18 cellular contexts compared by ENCODE assay signal in the genomic region with DNA sequence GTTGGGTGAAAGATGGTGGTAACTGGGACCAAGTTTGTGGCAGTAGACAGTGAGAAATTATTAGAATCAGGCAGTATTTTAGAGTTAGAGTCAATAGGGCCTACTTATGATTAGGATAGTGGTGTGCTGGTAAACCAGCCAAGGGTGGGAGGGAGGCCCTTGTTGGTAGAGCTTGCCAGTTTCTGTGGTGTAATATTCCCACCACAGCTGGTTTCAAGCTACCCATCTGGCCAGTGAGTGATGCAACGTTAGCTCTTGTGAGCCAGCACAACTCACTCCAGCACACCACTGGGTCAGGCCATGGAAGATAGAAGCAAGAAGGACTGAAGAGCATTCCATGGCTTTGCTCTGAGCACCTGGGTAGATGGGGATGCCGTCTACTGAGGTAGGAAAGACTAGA. TPM values are rescaled to one million over a fixed set of nuclear protein-coding genes. Genes with fewer than 3 reads are reported as not detected.
DNase-seq lines count a peak whose midpoint lies in the region; ATAC-seq, FAIRE-seq and TF ChIP-seq lines count a peak whose summit lies in the region.
"Had no signal": no experiment of that assay in that cellular context is flagged by ENCODE, and none has a peak within 500 bp of the region (broad histone marks: within the 10 kb centered on the region; RNA-seq: fewer than 3 reads in every experiment).

No MANE protein-coding gene starts in this region.

- peaks cover 35 to 49% (median 41%) of the 10 kb centered on the region in 4 donors for H3K4me1 Mint-ChIP-seq in CD4-positive, alpha-beta memory T cell
- peaks cover 30% of the 10 kb centered on the region for H3K4me1 Mint-ChIP-seq in activated T-cell treated with anti-CD3 and anti-CD28 coated beads, Interleukin-2, amount 50 U/mL, for 24 hours (ENCODE audit: low read depth)

- POLR2A ChIA-PET in CD4-positive, alpha-beta memory T cell (lab: Charles Lee; ENCODE audit: partially characterized antibody): interaction anchor here (1.1 to 5.5 kb wide), 5 partner anchors 10 to 52 kb away, joined by 3 to 26 read pairs (median 8); no protein-coding TSS in a partner anchor
- POLR2A ChIA-PET in K562 (lab: Yijun Ruan, JAX): interaction anchor here (1.2 to 2.1 kb wide), 2 partner anchors 11 to 36 kb away, joined by 3 to 6 read pairs; no protein-coding TSS in a partner anchor

- peak overlapping the region; percentile 73 to 94 (median 83) for H3K27ac Mint-ChIP-seq in CD4-positive, alpha-beta memory T cell
- H3K27ac Mint-ChIP-seq in activated T-cell treated with anti-CD3 and anti-CD28 coated beads, Interleukin-2, amount 50 U/mL, for 24 hours: no peak overlapping the region
- H3K27ac Mint-ChIP-seq: activated naive CD4-positive, alpha-beta T cell treated with anti-CD3 and anti-CD28 coated beads, Interleukin-2, amount 50 U/mL, for 24 hours had no signal

- DNase-seq in CD4-positive, alpha-beta memory T cell: no peak
- DNase-seq in M059J (ENCODE audit: low read depth): peak; percentile 4
- DNase-seq in K562 (ENCODE audit: extremely low read depth in 1 of 4, low spot score in 3 of 4): no peak
- DNase-seq in activated T-cell treated with anti-CD3 and anti-CD28 coated beads, Interleukin-2, amount 50 U/mL, for 24 hours: no peak
- DNase-seq in activated CD8-positive, alpha-beta memory T cell treated with anti-CD3 and anti-CD28 coated beads, Interleukin-2, amount 50 U/mL, for 4 hours: no peak
- DNase-seq: cerebellar nuclear complex, GDM1, IMR-90, kidney glomerular epithelial cell, NCI-H187, NCI-H774, SHP77 treated with DMSO at 0.1 percent for 48 hours, upper lobe of left lung had no signal

- H3K27ac ChIP-seq in CD4-positive, alpha-beta memory T cell (ENCODE audit: low read depth, low read length): no peak overlapping the region
- H3K27ac ChIP-seq in K562 (ENCODE audit: extremely low read depth, low read depth, low read length) (no peak overlapping the region), liver (ENCODE audit: low read depth in 1 of 2, low read length in 2 of 2) (no peak overlapping the region)
- H3K27ac ChIP-seq: upper lobe of left lung had no signal

- no peak overlapping the region for H2AFZ ChIP-seq in K562 (ENCODE audit: low read depth, low read length)

- H3K79me2 ChIP-seq in K562 (ENCODE audit: control insufficient read depth, insufficient read depth, low read length): no peaks in the 10 kb centered on the region

- CTCF ChIA-PET in CD4-positive, alpha-beta memory T cell (lab: Charles Lee; ENCODE audit: partially characterized antibody): interaction anchor here (0.9 to 3.2 kb wide), 6 partner anchors 23 to 130 kb away, joined by 3 to 23 read pairs (median 6); no protein-coding TSS in a partner anchor
- CTCF ChIA-PET in K562 (lab: Yijun Ruan, JAX; ENCODE audit: low intra/inter-chr PET ratio): no interaction called here

- peak overlapping the region in 7 of 8 donors; percentile 73 to 90 (median 84) for H3K4me3 Mint-ChIP-seq in CD4-positive, alpha-beta memory T cell
- H3K4me3 Mint-ChIP-seq in activated T-cell treated with anti-CD3 and anti-CD28 coated beads, Interleukin-2, amount 50 U/mL, for 24 hours: no peak overlapping the region
- H3K4me3 Mint-ChIP-seq: activated naive CD4-positive, alpha-beta T cell treated with anti-CD3 and anti-CD28 coated beads, Interleukin-2, amount 50 U/mL, for 24 hours had no signal

- H3K4me3 ChIP-seq in CD4-positive, alpha-beta memory T cell (ENCODE audit: low read length in 2 of 2): no peak overlapping the region
- H3K4me3 ChIP-seq in K562 (no peak overlapping the region), liver (ENCODE audit: low read depth in 1 of 3, low read length in 3 of 3) (no peak overlapping the region)
- H3K4me3 ChIP-seq: upper lobe of left lung had no signal

- TF ChIP-seq EP300 in K562 (IDR thresholded peaks at IDR 0.05; ENCODE audit: low read length): no peak

- TF ChIP-seq CTCF in K562 (IDR thresholded peaks at IDR 0.05 in 2 of 3, conservative IDR thresholded peaks at IDR 0.05 in 1 of 3; ENCODE audit: insufficient read depth in 2 of 3, low read depth in 1 of 3, low read length in 3 of 3) (no peak), liver (IDR thresholded peaks at IDR 0.05; ENCODE audit: low read depth, low read length, missing input control) (no peak)

- no peak overlapping the region for H3K4me2 ChIP-seq in K562 (ENCODE audit: insufficient read depth, low read length)

- H4K20me1 ChIP-seq in K562 (replicated peaks; ENCODE audit: control insufficient read depth, insufficient read depth, low read length): no peaks in the 10 kb centered on the region

- H3K9me3 Mint-ChIP-seq in CD4-positive, alpha-beta memory T cell: no peaks in the 10 kb centered on the region
- H3K9me3 Mint-ChIP-seq in activated T-cell treated with anti-CD3 and anti-CD28 coated beads, Interleukin-2, amount 50 U/mL, for 24 hours: no peaks in the 10 kb centered on the region
- H3K9me3 Mint-ChIP-seq: activated naive CD4-positive, alpha-beta T cell treated with anti-CD3 and anti-CD28 coated beads, Interleukin-2, amount 50 U/mL, for 24 hours had no signal

- H3K36me3 ChIP-seq in CD4-positive, alpha-beta memory T cell (ENCODE audit: insufficient read depth, low read length): no peaks in the 10 kb centered on the region
- H3K36me3 ChIP-seq in K562 (ENCODE audit: control insufficient read depth, insufficient read depth, low read length): no peaks in the 10 kb centered on the region
- peaks cover 0 to 2% (median 0%) of the 10 kb centered on the region in 4 donors for H3K36me3 ChIP-seq in liver (ENCODE audit: control insufficient read depth in 4 of 4, insufficient read depth in 3 of 4, low read depth in 1 of 4, low read length in 3 of 4)
- H3K36me3 ChIP-seq: upper lobe of left lung had no signal

- H3K4me1 ChIP-seq in CD4-positive, alpha-beta memory T cell (ENCODE audit: insufficient read depth, low read length): peaks cover 38% of the 10 kb centered on the region
- H3K4me1 ChIP-seq in K562 (replicated peaks in 1 of 2; ENCODE audit: control insufficient read depth in 2 of 2, insufficient read depth in 2 of 2, low read length in 2 of 2): no peaks in the 10 kb centered on the region
- H3K4me1 ChIP-seq in liver (ENCODE audit: control insufficient read depth in 4 of 4, insufficient read depth in 4 of 4, low read length in 3 of 4): peaks cover 4 to 27% (median 11%) of the 10 kb centered on the region in 4 donors
- H3K4me1 ChIP-seq: upper lobe of left lung had no signal

- no peaks in the 10 kb centered on the region for H3K27me3 ChIP-seq in CD4-positive, alpha-beta memory T cell (ENCODE audit: insufficient read depth, low read length)
- H3K27me3 ChIP-seq in K562 (ENCODE audit: control insufficient read depth in 2 of 2, insufficient read depth in 2 of 2, low read length in 2 of 2) (peaks cover 0 to 19% of the 10 kb centered on the region in 2 experiments; a peak in 4 of 5 replicates), liver (ENCODE audit: control insufficient read depth in 4 of 4, insufficient read depth in 4 of 4, low read length in 3 of 4) (no peaks in the 10 kb centered on the region)
- H3K27me3 ChIP-seq: upper lobe of left lung had no signal

- in situ Hi-C loops in K562 (cut with MboI): no loop called here

- 0% methylated on average over 2 of the region's 2 CpGs for WGBS in K562 (ENCODE audit: insufficient coverage, low coverage, missing lambda C conversion rate)
- 62% methylated on average over 2 of the region's 2 CpGs for WGBS in liver

- ATAC-seq in K562 (no peak), GM19467 (IDR thresholded peaks at IDR 0.05; ENCODE audit: unreplicated experiment) (no peak)

- H3K9ac ChIP-seq in K562 (ENCODE audit: insufficient read depth in 1 of 2, low read depth in 2 of 2, low read length in 2 of 2) (no peak overlapping the region), liver (ENCODE audit: low read depth in 1 of 2, low read length in 2 of 2) (no peak overlapping the region)

- intact Hi-C loops in CD4-positive, alpha-beta memory T cell (cut with micrococcal nuclease): loop anchor here (5.0 kb wide), 2 partner anchors 36 to 51 kb away; no protein-coding TSS in a partner anchor
- intact Hi-C loops in K562 (cut with micrococcal nuclease): no loop called here

- FAIRE-seq in K562 (lab: Jason Lieb, UNC): no peak
- FAIRE-seq: TTC549 had no signal

- peaks cover 0 to 1% of the 10 kb centered on the region in 2 donors for H3K36me3 Mint-ChIP-seq in CD4-positive, alpha-beta memory T cell
- no peaks in the 10 kb centered on the region for H3K36me3 Mint-ChIP-seq in activated T-cell treated with anti-CD3 and anti-CD28 coated beads, Interleukin-2, amount 50 U/mL, for 24 hours (ENCODE audit: low read depth)
- H3K36me3 Mint-ChIP-seq: activated naive CD4-positive, alpha-beta T cell treated with anti-CD3 and anti-CD28 coated beads, Interleukin-2, amount 50 U/mL, for 24 hours; CD14-positive monocyte had no signal

- no peaks in the 10 kb centered on the region for H3K9me3 ChIP-seq in CD4-positive, alpha-beta memory T cell (ENCODE audit: control insufficient read depth in 1 of 2, low read length in 2 of 2)
- H3K9me3 ChIP-seq in K562 (replicated peaks; ENCODE audit: control insufficient read depth, insufficient read depth, low read depth, low read length) (no peaks in the 10 kb centered on the region), liver (ENCODE audit: control insufficient read depth in 4 of 4, low read length in 3 of 4) (no peaks in the 10 kb centered on the region)
- H3K9me3 ChIP-seq: upper lobe of left lung had no signal

- BruUV-seq in K562 (replicated peaks; lab: Mats Ljungman, UMichigan): no TSS peak

- H3K27me3 Mint-ChIP-seq in CD4-positive, alpha-beta memory T cell: no peaks in the 10 kb centered on the region
- H3K27me3 Mint-ChIP-seq in activated T-cell treated with anti-CD3 and anti-CD28 coated beads, Interleukin-2, amount 50 U/mL, for 24 hours: no peaks in the 10 kb centered on the region

- TF ChIP-seq RAD21 in K562 (CRISPR knock-in tag; conservative IDR thresholded peaks at IDR 0.05 in 1 of 2, IDR thresholded peaks at IDR 0.05 in 1 of 2) (no peak), liver (IDR thresholded peaks at IDR 0.05) (no peak)

- no peaks in the 10 kb centered on the region for H3K9me1 ChIP-seq in K562 (ENCODE audit: control insufficient read depth, insufficient read depth, low read length)

- TF ChIP-seq POLR2A in K562 (conservative IDR thresholded peaks at IDR 0.05): no peak

RNA-seq across cellular contexts. Expression of gene GNAO1, which starts 34.9 kb away (rescaled TPM):
- 10 to 100 TPM; 10.5 to 10.8 TPM for total RNA-seq in CD4-positive, alpha-beta memory T cell
- 1 to 10 TPM in 1 of 2 donors, not detected in 1; 1.5 TPM for polyA plus RNA-seq in CD4-positive, alpha-beta memory T cell
- total RNA-seq in M059J (2014; rRNA removed; shearing (Covaris generic)): 3.2 and 10.9 TPM in 2 replicates
- 0.14 and 0.28 TPM in 2 replicates for total RNA-seq in K562 (2011; cell fraction: chromatin; rRNA removed; ENCODE audit: low replicate concordance)
- 0.17 and 0.26 TPM in 2 replicates for total RNA-seq in K562 (2011; cell fraction: nucleolus; rRNA removed)
- total RNA-seq in K562 (2011; cell fraction: nucleoplasm; rRNA removed): 0.66 TPM in 1 of 2 replicates, not detected in the other
- 0.33 TPM in 1 of 2 replicates, not detected in the other for total RNA-seq in K562 (2014; rRNA removed)
- total RNA-seq in K562 (2014; rRNA removed; fragmentation: Illumina TruSeq; extraction: Trizol): not detected in 2 replicates
- not detected in 2 replicates for total RNA-seq in K562 (2015; rRNA removed; fragmentation: Illumina TruSeq; extraction: Trizol)
- total RNA-seq in K562 (2021): 0.11 and 0.42 TPM in 2 replicates
- polyA plus RNA-seq in K562 (2011; rRNA removed): 0.07 TPM in 1 of 2 replicates, not detected in the other
- polyA plus RNA-seq in K562 (2011; cell fraction: cytosol; rRNA removed): 0.24 TPM in 1 of 2 replicates, not detected in the other
- polyA plus RNA-seq in K562 (2011; cell fraction: nucleus; rRNA removed): 0.10 and 0.30 TPM in 2 replicates
- polyA plus RNA-seq in K562 (2012): 0.21 and 0.83 TPM in 2 replicates
- polyA plus RNA-seq in K562 (2014; fragmentation: Illumina TruSeq; extraction: Trizol): 0.07 and 0.24 TPM in 2 replicates
- not detected for polyA plus RNA-seq in K562 (2014; fragmentation: Nextera tagmentation; extraction: Ambion mirVana)
- polyA plus RNA-seq in K562 (2014; rRNA removed): 0.07 and 0.09 TPM in 2 replicates
- 0.03 TPM in 1 of 2 replicates, not detected in the other for polyA minus RNA-seq in K562 (2011; rRNA and poly(A)+ RNA removed)
- polyA minus RNA-seq in K562 (2011; cell fraction: cytosol; rRNA and poly(A)+ RNA removed): not detected in 2 replicates
- polyA minus RNA-seq in K562 (2011; cell fraction: nucleus; rRNA and poly(A)+ RNA removed): 0.13 TPM in 1 of 2 replicates, not detected in the other
- total RNA-seq in liver: 10 to 100 TPM in 1 of 2 donors, under 1 TPM in 1; 0.61 to 15.1 TPM
- polyA plus RNA-seq in liver: 10 to 100 TPM in 1 of 2 donors, 1 to 10 TPM in 1; 3.2 to 10.8 TPM
- polyA plus RNA-seq: CD14-positive monocyte had no signal
